20 cellular contexts compared by ENCODE assay signal in the genomic region with DNA sequence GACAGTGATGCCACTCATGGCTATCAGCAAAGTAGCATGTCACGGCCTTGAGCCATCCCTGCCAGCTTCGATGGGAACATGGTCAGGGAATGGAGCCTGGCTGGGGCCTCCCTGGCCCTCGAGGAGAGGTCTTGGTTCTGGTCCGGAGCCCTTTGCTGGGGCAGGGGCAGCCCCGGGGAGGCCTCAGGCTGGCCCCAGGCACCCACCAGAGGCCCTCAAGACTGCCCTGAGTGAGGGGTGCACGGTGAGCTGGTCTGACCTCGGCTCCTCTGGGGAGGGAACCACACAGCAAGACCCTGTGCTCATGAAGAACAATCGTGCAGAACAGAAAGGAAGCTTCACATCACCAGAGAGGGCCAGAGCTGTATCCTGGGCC.
DNase-seq lines count a peak whose midpoint lies in the region; ATAC-seq and TF ChIP-seq lines count a peak whose summit lies in the region.
"Had no signal": no experiment of that assay in that cellular context is flagged by ENCODE, and none has a peak within 500 bp of the region (broad histone marks: within the 10 kb centered on the region; RNA-seq: fewer than 3 reads in every experiment).

No MANE protein-coding gene starts in this region.

- H3K27me3 Mint-ChIP-seq in CD14-positive monocyte (ENCODE audit: low read depth in 3 of 3) = peaks cover 2 to 10% (median 8%) of the 10 kb centered on the region in 3 donors

- DNase-seq in CD14-positive monocyte (ENCODE audit: low spot score) (peak; percentile 34), sciatic nerve (ENCODE audit: low spot score) (peak; percentile 40), NCI-H187 treated with DMSO at 0.1 percent for 48 hours (lab: John Stamatoyannopoulos, UW) (no peak)
- DNase-seq: Caco-2; CD4-positive, alpha-beta memory T cell; DMS 273 treated with DMSO at 0.1 percent for 48 hours; DND-41; GOT3; NCI-H1105; NCI-H2081; NCI-H2171; NCI-H345; NCI-H524 treated with DMSO at 0.1 percent for 48 hours; NCI-H82 had no signal

- intact Hi-C loops in CD14-positive monocyte (cut with micrococcal nuclease) = no loop called here
- intact Hi-C loops in sciatic nerve (cut with DNase I) = no loop called here

- H3K36me3 Mint-ChIP-seq in CD14-positive monocyte = no peaks in the 10 kb centered on the region
- H3K36me3 Mint-ChIP-seq: CD4-positive, alpha-beta memory T cell; IgD-negative memory B cell had no signal

- H3K36me3 ChIP-seq in BLaER1 = no peaks in the 10 kb centered on the region

- peak overlapping the region; percentile 26; the same call in 1 of the 2 replicates for H3K27ac ChIP-seq in BLaER1
- peak overlapping the region; percentile 54 for H3K27ac ChIP-seq in layer of hippocampus (ENCODE audit: low read depth, low read length)

- no peak overlapping the region for H3K4me3 Mint-ChIP-seq in CD14-positive monocyte
- H3K4me3 Mint-ChIP-seq: CD4-positive, alpha-beta memory T cell; IgD-negative memory B cell had no signal

- no peaks in the 10 kb centered on the region for H4K20me1 ChIP-seq in BLaER1

- H3K4me1 Mint-ChIP-seq in CD14-positive monocyte = no peaks in the 10 kb centered on the region
- H3K4me1 Mint-ChIP-seq: CD4-positive, alpha-beta memory T cell; IgD-negative memory B cell had no signal

- peaks cover 28% of the 10 kb centered on the region for H3K4me1 ChIP-seq in BLaER1
- H3K4me1 ChIP-seq: Caco-2 had no signal

- peaks cover 0 to under 1% (median 0%) of the 10 kb centered on the region in 7 donors for H3K9me3 Mint-ChIP-seq in CD14-positive monocyte
- H3K9me3 Mint-ChIP-seq: CD4-positive, alpha-beta memory T cell; IgD-negative memory B cell had no signal

- no peak overlapping the region for H3K27ac Mint-ChIP-seq in CD14-positive monocyte
- H3K27ac Mint-ChIP-seq: CD4-positive, alpha-beta memory T cell; IgD-negative memory B cell had no signal

- no peaks in the 10 kb centered on the region for H3K9me3 ChIP-seq in BLaER1
- H3K9me3 ChIP-seq: Caco-2 had no signal

- H3K4me3 ChIP-seq in BLaER1 = no peak overlapping the region

- TF ChIP-seq CTCF in CD14-positive monocyte (IDR thresholded peaks at IDR 0.05) = no peak

- H3K4me2 ChIP-seq in BLaER1 = no peak overlapping the region

- ATAC-seq in sciatic nerve (no peak), HG02840 (IDR thresholded peaks at IDR 0.05; ENCODE audit: low FRiP score, unreplicated experiment) (no peak), HG03139 (IDR thresholded peaks at IDR 0.05; ENCODE audit: unreplicated experiment) (no peak)
- ATAC-seq: Panc1 had no signal

- H3K9ac ChIP-seq in BLaER1 = no peak overlapping the region

- no peaks in the 10 kb centered on the region for H3K27me3 ChIP-seq in BLaER1
- no peaks in the 10 kb centered on the region for H3K27me3 ChIP-seq in layer of hippocampus (ENCODE audit: control insufficient read depth, insufficient read depth, low read length)
